19 cellular contexts compared by ENCODE assay signal in genomic region chr4:99351487-99351886, GRCh38. TPM values are rescaled to one million over a fixed set of nuclear protein-coding genes. Genes with fewer than 3 reads are reported as not detected.
DNase-seq lines count a peak whose midpoint lies in the region; ATAC-seq, FAIRE-seq and TF ChIP-seq lines count a peak whose summit lies in the region.
"Had no signal": no experiment of that assay in that cellular context is flagged by ENCODE, and none has a peak within 500 bp of the region (broad histone marks: within the 10 kb centered on the region; RNA-seq: fewer than 3 reads in every experiment).

No MANE protein-coding gene starts in this region.

- H2BK5ac ChIP-seq in mesenchymal stem cell (ENCODE audit: low read depth, low read length, poor library complexity, severe bottlenecking), result no peak overlapping the region

- H3K18ac ChIP-seq in mesenchymal stem cell (ENCODE audit: low read depth in 1 of 2, low read length in 2 of 2), result no peak overlapping the region

- H2BK12ac ChIP-seq in mesenchymal stem cell (ENCODE audit: low read length in 2 of 2), result no peak overlapping the region

- no peak overlapping the region for H3K27ac ChIP-seq in duodenal mucosa (ENCODE audit: low read depth, low read length)
- H3K27ac ChIP-seq in mesenchymal stem cell (ENCODE audit: low read length, poor library complexity, severe bottlenecking), result no peak overlapping the region
- H3K27ac ChIP-seq in psoas muscle, result no peak overlapping the region
- H3K27ac ChIP-seq: BLaER1 treated with 17β-estradiol and CSF1 and Interleukin-3, amounts not matched to agents 10 nM and 100 nM had no signal

- DNase-seq in Calu3 (no peak), mesenchymal stem cell (no peak), psoas muscle (no peak), HuH-7.5 (ENCODE audit: low spot score) (no peak), mesothelial cell of epicardium (ENCODE audit: low spot score in 2 of 2, unreplicated experiment in 2 of 2) (no peak), cerebellar nuclear complex (lab: John Stamatoyannopoulos, UW) (no peak), D721Med (ENCODE audit: insufficient read length, low spot score) (no peak)
- DNase-seq: ACHN; CD4-positive, CD25-positive, alpha-beta regulatory T cell; DMS79; H7 had no signal

- TF ChIP-seq CTCF in Calu3 (IDR thresholded peaks at IDR 0.05; ENCODE audit: unreplicated experiment) (no peak), psoas muscle (IDR thresholded peaks at IDR 0.05) (no peak), mesothelial cell of epicardium (IDR thresholded peaks at IDR 0.05; ENCODE audit: unreplicated experiment) (no peak), D721Med (IDR thresholded peaks at IDR 0.05; ENCODE audit: insufficient read depth, missing control alignments) (no peak)

- H2AK5ac ChIP-seq in mesenchymal stem cell (ENCODE audit: low read length, severe bottlenecking), result no peak overlapping the region

- no peak overlapping the region for H3K4ac ChIP-seq in mesenchymal stem cell (ENCODE audit: low read depth in 1 of 2, low read length in 2 of 2)

- no peak overlapping the region for H3K14ac ChIP-seq in mesenchymal stem cell (ENCODE audit: low read length in 2 of 2)

- ATAC-seq in psoas muscle, result no peak
- ATAC-seq: GM12878, GM23338 had no signal

- H3K79me1 ChIP-seq in mesenchymal stem cell (replicated peaks; ENCODE audit: low read length, poor library complexity, severe bottlenecking), result no peaks in the 10 kb centered on the region

- H4K91ac ChIP-seq in mesenchymal stem cell (ENCODE audit: low read length), result no peak overlapping the region

- BruUV-seq in Calu3 (replicated peaks; lab: Mats Ljungman, UMichigan), result TSS peak; percentile 57

- H3K27ac Mint-ChIP-seq in Calu3 (ENCODE audit: unreplicated experiment) (no peak overlapping the region), mesothelial cell of epicardium (no peak overlapping the region)
- H3K27ac Mint-ChIP-seq: CD4-positive, CD25-positive, alpha-beta regulatory T cell; GM23338 had no signal

- H3K36me3 Mint-ChIP-seq in Calu3 (ENCODE audit: insufficient read depth, unreplicated experiment) (peaks cover 8% of the 10 kb centered on the region), mesothelial cell of epicardium (no peaks in the 10 kb centered on the region)
- H3K36me3 Mint-ChIP-seq: CD4-positive, CD25-positive, alpha-beta regulatory T cell had no signal

- H2AFZ ChIP-seq in mesenchymal stem cell (ENCODE audit: low read depth, low read length), result no peak overlapping the region
- H2AFZ ChIP-seq: GM23338 had no signal

- no peak for FAIRE-seq in D721Med (lab: Jason Lieb, UNC)
- FAIRE-seq: GM12878, GM18507 had no signal

- H3K36me3 ChIP-seq in duodenal mucosa (ENCODE audit: control insufficient read depth in 1 of 2, insufficient read depth in 2 of 2, low read length in 2 of 2) (peaks cover 5 to 13% of the 10 kb centered on the region in 2 donors), mesenchymal stem cell (ENCODE audit: control insufficient read depth in 1 of 2, insufficient read depth in 2 of 2, low read depth in 1 of 2, low read length in 2 of 2) (no peaks in the 10 kb centered on the region), psoas muscle (ENCODE audit: insufficient read depth in 1 of 2, low read depth in 1 of 2) (no peaks in the 10 kb centered on the region)
- H3K36me3 ChIP-seq: BLaER1 treated with 17β-estradiol and CSF1 and Interleukin-3, amounts not matched to agents 10 nM and 100 nM had no signal

- CTCF ChIA-PET in Calu3 (lab: Charles Lee), result no interaction called here

- no peak overlapping the region for H2BK120ac ChIP-seq in mesenchymal stem cell (ENCODE audit: low read depth, low read length)

- H3K4me3 ChIP-seq in duodenal mucosa (ENCODE audit: low read depth in 1 of 2, low read length in 2 of 2), result peak overlapping the region; percentile 47 to 67
- no peak overlapping the region for H3K4me3 ChIP-seq in mesenchymal stem cell (ENCODE audit: insufficient read depth in 1 of 2, low read depth in 1 of 2, low read length in 2 of 2)
- peak overlapping the region; percentile 20 for H3K4me3 ChIP-seq in psoas muscle
- H3K4me3 ChIP-seq: BLaER1 treated with 17β-estradiol and CSF1 and Interleukin-3, amounts not matched to agents 10 nM and 100 nM; GM12878; GM23338 had no signal

- peak overlapping the region in 1 of 2 donors; percentile 30 for H3K9ac ChIP-seq in duodenal mucosa (ENCODE audit: low read depth in 1 of 2, low read length in 2 of 2)
- peak overlapping the region; percentile 70 for H3K9ac ChIP-seq in mesenchymal stem cell (ENCODE audit: low read length)
- H3K9ac ChIP-seq: BLaER1 treated with 17β-estradiol and CSF1 and Interleukin-3, amounts not matched to agents 10 nM and 100 nM had no signal

- no peak overlapping the region for H2BK15ac ChIP-seq in mesenchymal stem cell (ENCODE audit: low read depth, poor library complexity, severe bottlenecking)

- no peak overlapping the region for H3K4me2 ChIP-seq in mesenchymal stem cell (ENCODE audit: low read length, poor library complexity, severe bottlenecking)
- H3K4me2 ChIP-seq: BLaER1 treated with 17β-estradiol and CSF1 and Interleukin-3, amounts not matched to agents 10 nM and 100 nM; GM23338 had no signal

- H3K4me1 ChIP-seq in duodenal mucosa (ENCODE audit: control insufficient read depth in 1 of 2, insufficient read depth in 2 of 2, low read length in 2 of 2) (peaks cover 13 to 14% of the 10 kb centered on the region in 2 donors), mesenchymal stem cell (ENCODE audit: control insufficient read depth, insufficient read depth, low read depth, low read length) (no peaks in the 10 kb centered on the region), psoas muscle (no peaks in the 10 kb centered on the region)

- H3K4me3 Mint-ChIP-seq in Calu3 (ENCODE audit: low read depth, unreplicated experiment) (peak overlapping the region; percentile 53), mesothelial cell of epicardium (no peak overlapping the region)
- H3K4me3 Mint-ChIP-seq: CD4-positive, CD25-positive, alpha-beta regulatory T cell; GM23338 had no signal

- H3K4me1 Mint-ChIP-seq in Calu3 (ENCODE audit: low read depth, unreplicated experiment), result peaks cover 17% of the 10 kb centered on the region
- H3K4me1 Mint-ChIP-seq in mesothelial cell of epicardium, result peaks cover 5% of the 10 kb centered on the region
- H3K4me1 Mint-ChIP-seq: CD4-positive, CD25-positive, alpha-beta regulatory T cell; GM23338 had no signal

- no peaks in the 10 kb centered on the region for H3K27me3 ChIP-seq in duodenal mucosa (ENCODE audit: control insufficient read depth in 1 of 2, insufficient read depth in 2 of 2, low read length in 2 of 2)
- no peaks in the 10 kb centered on the region for H3K27me3 ChIP-seq in mesenchymal stem cell (ENCODE audit: control insufficient read depth in 1 of 2, insufficient read depth in 1 of 2, low read length in 2 of 2)
- no peaks in the 10 kb centered on the region for H3K27me3 ChIP-seq in psoas muscle (ENCODE audit: insufficient read depth in 3 of 3, low read length in 2 of 3)
- H3K27me3 ChIP-seq: BLaER1 treated with 17β-estradiol and CSF1 and Interleukin-3, amounts not matched to agents 10 nM and 100 nM had no signal

- H3K9me3 Mint-ChIP-seq in Calu3 (ENCODE audit: low read depth, unreplicated experiment) (peaks cover 4% of the 10 kb centered on the region), mesothelial cell of epicardium (peaks cover 27% of the 10 kb centered on the region)

- WGBS in mesenchymal stem cell, result 80% methylated on average over 1 of the region's 2 CpGs
- WGBS in psoas muscle, 3 donors, result 90 to 92% (median 91%) methylated on average over 2 of the region's 2 CpGs

- H3K27me3 Mint-ChIP-seq in Calu3 (ENCODE audit: unreplicated experiment) (no peaks in the 10 kb centered on the region), mesothelial cell of epicardium (ENCODE audit: low read depth) (no peaks in the 10 kb centered on the region)

- intact Hi-C loops in Calu3 (cut with micrococcal nuclease; ENCODE audit: unreplicated experiment) (no loop called here), psoas muscle (cut with DNase I) (no loop called here)

- no peak overlapping the region for H3K23ac ChIP-seq in mesenchymal stem cell (ENCODE audit: low read length in 2 of 2)

- H4K8ac ChIP-seq in mesenchymal stem cell (ENCODE audit: low read length), result no peak overlapping the region

- H3K9me3 ChIP-seq in duodenal mucosa (ENCODE audit: control insufficient read depth in 1 of 2, low read length in 2 of 2) (no peaks in the 10 kb centered on the region), mesenchymal stem cell (ENCODE audit: control insufficient read depth, low read length) (peaks cover 4% of the 10 kb centered on the region), psoas muscle (no peaks in the 10 kb centered on the region)

RNA-seq across cellular contexts. Expression of gene ADH1C, which starts 1.1 kb away (rescaled TPM):
- total RNA-seq in Calu3 (2022) (5.8 and 7.9 TPM in 2 replicates), psoas muscle (1 to 10 TPM; 1.8 to 5.4 (median 3.4) TPM), mesothelial cell of epicardium (0.34 to 0.69 TPM (median 0.54 TPM) in 3 replicates)
- polyA plus RNA-seq in mesenchymal stem cell (2013, experiment 1 of 2), result not detected
- not detected for polyA plus RNA-seq in mesenchymal stem cell (2013, experiment 2 of 2)
- 10 to 100 TPM in 1 of 3 donors, 1 to 10 TPM in 2; 4.7 to 10.6 (median 6.4) TPM for polyA plus RNA-seq in psoas muscle
- total RNA-seq: A172; CD4-positive, CD25-positive, alpha-beta regulatory T cell; G401; GM23338; H7 had no signal
- polyA plus RNA-seq: CD4-positive, CD25-positive, alpha-beta regulatory T cell; GM23338 had no signal

RNA-seq across cellular contexts. Expression of gene ADH1B, which starts 30.3 kb away (rescaled TPM):
- total RNA-seq in Calu3 (2022), result 0.10 TPM in 1 of 2 replicates, not detected in the other
- not detected for polyA plus RNA-seq in mesenchymal stem cell (2013, experiment 1 of 2)
- polyA plus RNA-seq in mesenchymal stem cell (2013, experiment 2 of 2), result not detected
- 100 to 1,000 TPM in 1 of 4 donors, 10 to 100 TPM in 3; 60.2 to 111 (median 85.1) TPM for total RNA-seq in psoas muscle
- polyA plus RNA-seq in psoas muscle, result 10 to 100 TPM; 54.1 to 73.0 (median 57.5) TPM
- total RNA-seq in mesothelial cell of epicardium, result 0.14 TPM in 1 of 3 replicates, not detected in the others
- total RNA-seq: A172; CD4-positive, CD25-positive, alpha-beta regulatory T cell; G401; GM23338; H7; HT-29 had no signal
- polyA plus RNA-seq: CD4-positive, CD25-positive, alpha-beta regulatory T cell; GM12878; GM23338 had no signal

Comparison
In these comparisons a context has a peak if more than half of its experiments do, and no peak if none do; other contexts are left out.
1. H3K4me3 ChIP-seq: peak in duodenal mucosa (2 of 2) and psoas muscle (single experiment); none in mesenchymal stem cell (0 of 2).
2. RNA of gene ADH1B, which starts 30.3 kb away (total RNA-seq): 60.2 to 111 TPM in psoas muscle; 0.14 TPM in mesothelial cell of epicardium and 0.10 TPM in Calu3; every median in the first group is over 10 times any median in the second.